Comparison of ENCODE assay signal across 31 cellular contexts in genomic region chr3:87175662-87176230, GRCh38.
"Had no signal": no experiment of that assay in that cellular context is flagged by ENCODE, and none has a peak within 500 bp of the region (broad histone marks: within the 10 kb centered on the region; RNA-seq: fewer than 3 reads in every experiment).

No MANE protein-coding gene starts in this region.

- H3K4me1 ChIP-seq: esophagus squamous epithelium, pancreas, psoas muscle, sigmoid colon, stomach, thyroid gland, upper lobe of right lung had no signal

- H3K27ac ChIP-seq: esophagus squamous epithelium, pancreas, psoas muscle, sigmoid colon, stomach, thyroid gland, upper lobe of right lung, WERI-Rb-1 had no signal

- H3K4me3 ChIP-seq: esophagus squamous epithelium, pancreas, psoas muscle, sigmoid colon, stomach, thyroid gland, upper lobe of right lung had no signal

- DNase-seq: activated CD4-positive, alpha-beta memory T cell treated with anti-CD3 and anti-CD28 coated beads for 36 hours; activated CD4-positive, alpha-beta T cell treated with anti-CD3 and anti-CD28 coated beads, Interleukin-2, amount 10 ng/mL, durations not matched to agents 24 days and 14 days; activated CD8-positive, alpha-beta memory T cell treated with anti-CD3 and anti-CD28 coated beads, Interleukin-2, amount 50 U/mL, for 4 hours; activated effector memory CD4-positive, alpha-beta T cell treated with anti-CD3 and anti-CD28 coated beads, Interleukin-2, amount 50 U/mL, for 16 hours; activated naive CD4-positive, alpha-beta T cell treated with anti-CD3 and anti-CD28 coated beads for 36 hours; activated naive CD8-positive, alpha-beta T cell treated with anti-CD3 and anti-CD28 coated beads for 36 hours; activated T-cell treated with anti-CD3 and anti-CD28 coated beads, Interleukin-2, amount 50 U/mL, for 1 hour; amygdala; central memory CD4-positive, alpha-beta T cell; dermis blood vessel endothelial cell; effector CD4-positive, alpha-beta T cell; esophagus squamous epithelium; head of caudate nucleus; hippocampal formation; kidney; left colon; midbrain; naive thymus-derived CD8-positive, alpha-beta T cell; nucleus accumbens; pancreas; psoas muscle; sigmoid colon; stimulated activated CD4-positive, alpha-beta T cell treated with anti-CD3 and anti-CD28 coated beads, Interleukin-15, amount 100 ng/mL, for 24 hours; stimulated activated CD4-positive, alpha-beta T cell treated with anti-CD3 and anti-CD28 coated beads, Interleukin-2, amount 100 ng/mL, for 24 hours; stimulated activated naive B cell treated with anti-CD40 and anti-IgM and Interleukin-4, amounts not matched to agents 10 μg/mL and 1 μg/mL and 100 μg/mL, for 72 hours; stomach; T-helper 17 cell; T1000; thyroid gland; upper lobe of right lung; WERI-Rb-1 had no signal

- H3K27me3 ChIP-seq: esophagus squamous epithelium, pancreas, sigmoid colon, stomach, thyroid gland, upper lobe of right lung had no signal

- H3K9me3 ChIP-seq: esophagus squamous epithelium, pancreas, psoas muscle, sigmoid colon, stomach, thyroid gland, upper lobe of right lung had no signal

- H3K36me3 ChIP-seq: esophagus squamous epithelium, pancreas, sigmoid colon, stomach, thyroid gland, upper lobe of right lung, WERI-Rb-1 had no signal
